Comparison of ENCODE assay signal across 26 cellular contexts in genomic region chr4:53562409-53562808, GRCh38. TPM values are rescaled to one million over a fixed set of nuclear protein-coding genes. Genes with fewer than 3 reads are reported as not detected.
"Had no signal": no experiment of that assay in that cellular context is flagged by ENCODE, and none has a peak within 500 bp of the region (broad histone marks: within the 10 kb centered on the region; RNA-seq: fewer than 3 reads in every experiment).

No MANE protein-coding gene starts in this region.

- H3K4me3 ChIP-seq: body of pancreas, esophagus squamous epithelium, left lung, lower lobe of right lung, neural progenitor cell, right atrium auricular region, stomach, tibial nerve had no signal

- H3K4me1 ChIP-seq: body of pancreas, parathyroid adenoma, tibial nerve had no signal

- ATAC-seq: activated CD4-positive, CD25-positive, alpha-beta regulatory T cell treated with anti-CD3 and anti-CD28 coated beads, Interleukin-2, amount 50 U/mL, for 24 hours; body of pancreas; left lung; lower lobe of right lung; natural killer cell; stimulated activated naive B cell treated with anti-CD40 and anti-IgM and Interleukin-4, amounts not matched to agents 10 μg/mL and 1 μg/mL and 100 μg/mL, for 72 hours had no signal

- H3K27ac ChIP-seq: body of pancreas, esophagus squamous epithelium, left lung, lower lobe of right lung, neural progenitor cell, parathyroid adenoma, right atrium auricular region, stomach, tibial nerve, WERI-Rb-1 had no signal

- DNase-seq: activated CD4-positive, alpha-beta T cell treated with anti-CD3 and anti-CD28 coated beads for 48 hours; activated CD4-positive, alpha-beta T cell treated with anti-CD3 and anti-CD28 coated beads, Interleukin-2, amount 50 U/mL, for 48 hours; activated CD8-positive, alpha-beta memory T cell treated with anti-CD3 and anti-CD28 coated beads for 24 hours; activated effector memory CD4-positive, alpha-beta T cell treated with Interleukin-2 at 50 U/mL for 16 hours; activated naive CD4-positive, alpha-beta T cell treated with Interleukin-2 at 50 U/mL for 16 hours; anterior cingulate cortex; body of pancreas; dermis blood vessel endothelial cell; effector CD4-positive, alpha-beta T cell; esophagus squamous epithelium; left lung; lower lobe of right lung; mesendoderm; natural killer cell; occipital lobe; stimulated activated CD4-positive, alpha-beta T cell treated with anti-CD3 and anti-CD28 coated beads, Interleukin-15, amount 100 ng/mL, for 24 hours; stimulated activated CD4-positive, alpha-beta T cell treated with anti-CD3 and anti-CD28 coated beads, Interleukin-2, amount 100 ng/mL, for 24 hours; stimulated activated naive B cell treated with anti-CD40 and anti-IgM and Interleukin-4, amounts not matched to agents 10 μg/mL and 1 μg/mL and 100 μg/mL, for 72 hours; stomach; WERI-Rb-1 had no signal

- H3K9ac ChIP-seq: neural progenitor cell, parathyroid adenoma had no signal

- H3K4me2 ChIP-seq: neural progenitor cell had no signal

- H3K36me3 ChIP-seq: esophagus squamous epithelium, left lung, lower lobe of right lung, neural progenitor cell, right atrium auricular region, tibial nerve, WERI-Rb-1 had no signal

- H3K27me3 ChIP-seq: body of pancreas, esophagus squamous epithelium, left lung, neural progenitor cell, right atrium auricular region, stomach, tibial nerve had no signal

- H2AFZ ChIP-seq: neural progenitor cell, parathyroid adenoma had no signal

- H3K9me3 ChIP-seq: body of pancreas, esophagus squamous epithelium, left lung, lower lobe of right lung, right atrium auricular region, stomach, tibial nerve had no signal

RNA-seq across cellular contexts. Expression of gene LNX1, which starts 28.9 kb away (rescaled TPM):
- total RNA-seq: mononuclear cell, natural killer cell had no signal
